ENCODE assay signal across 12 cellular contexts in genomic region chr19:29084266-29084665, GRCh38.
DNase-seq lines count a peak whose midpoint lies in the region; ATAC-seq and TF ChIP-seq lines count a peak whose summit lies in the region.
"Had no signal": no experiment of that assay in that cellular context is flagged by ENCODE, and none has a peak within 500 bp of the region (broad histone marks: within the 10 kb centered on the region; RNA-seq: fewer than 3 reads in every experiment).

No MANE protein-coding gene starts in this region.

- DNase-seq in NCI-H446 (lab: John Stamatoyannopoulos, UW): peak; percentile 1 to 17
- no peak for DNase-seq in NCI-H446 treated with DMSO at 0.1 percent for 48 hours (lab: John Stamatoyannopoulos, UW)
- peak; percentile 7 to 61 for DNase-seq in HL-60 (ENCODE audit: low read depth in 1 of 2, low spot score in 1 of 2)
- DNase-seq in nephron progenitor cell: peak; percentile 40
- DNase-seq in NCI-H774 (lab: John Stamatoyannopoulos, UW): no peak
- no peak for DNase-seq in SKM-1 treated with dmso at 0.1 percent for 144 hours (lab: John Stamatoyannopoulos, UW; ENCODE audit: unreplicated experiment)
- DNase-seq: activated T-cell treated with anti-CD3 and anti-CD28 coated beads, Interleukin-2, amount 50 U/mL, for 1 hour; dermis blood vessel endothelial cell had no signal

- peak; percentile 39 for TF ChIP-seq CTCF in HL-60 (IDR thresholded peaks at IDR 0.05; ENCODE audit: insufficient read depth, low read length)
- peak; percentile 40 for TF ChIP-seq CTCF in SU-DHL-6 (IDR thresholded peaks at IDR 0.05; ENCODE audit: insufficient read depth, low read length, poor library complexity, severe bottlenecking)
- TF ChIP-seq CTCF in nephron progenitor cell (IDR thresholded peaks at IDR 0.05): peak; percentile 41

- H3K9me3 ChIP-seq in SU-DHL-6 (ENCODE audit: insufficient read depth, low read length): no peaks in the 10 kb centered on the region
- H3K9me3 ChIP-seq: BLaER1 treated with 17β-estradiol and CSF1 and Interleukin-3, amounts not matched to agents 10 nM and 100 nM; SJCRH30 had no signal

- H3K9me2 ChIP-seq in SU-DHL-6 (replicated peaks; ENCODE audit: insufficient read depth, low read length): no peaks in the 10 kb centered on the region

- H3K4me3 Mint-ChIP-seq in nephron progenitor cell: no peak overlapping the region

- no peaks in the 10 kb centered on the region for H3K79me2 ChIP-seq in SU-DHL-6 (ENCODE audit: insufficient read depth, low read length)

- no peaks in the 10 kb centered on the region for H3K9me3 Mint-ChIP-seq in nephron progenitor cell

- H2AFZ ChIP-seq in SU-DHL-6 (ENCODE audit: low read depth, low read length, severe bottlenecking): no peak overlapping the region

- peak overlapping the region; percentile 50 for H3K27ac Mint-ChIP-seq in nephron progenitor cell

- H3K4me2 ChIP-seq in SU-DHL-6 (ENCODE audit: low read depth, low read length, poor library complexity, severe bottlenecking): no peak overlapping the region
- H3K4me2 ChIP-seq: BLaER1 treated with 17β-estradiol and CSF1 and Interleukin-3, amounts not matched to agents 10 nM and 100 nM had no signal

- H4K20me1 ChIP-seq in SU-DHL-6 (ENCODE audit: low read depth, low read length): no peaks in the 10 kb centered on the region
- H4K20me1 ChIP-seq: BLaER1 treated with 17β-estradiol and CSF1 and Interleukin-3, amounts not matched to agents 10 nM and 100 nM had no signal

- no peaks in the 10 kb centered on the region for H3F3A ChIP-seq in SU-DHL-6 (ENCODE audit: insufficient read depth)

- H3K4me3 ChIP-seq in HL-60 (replicated peaks; ENCODE audit: insufficient read depth, low read length) (no peak overlapping the region), SU-DHL-6 (ENCODE audit: insufficient read depth, low read length, poor library complexity, severe bottlenecking) (no peak overlapping the region)
- H3K4me3 ChIP-seq: BLaER1 treated with 17β-estradiol and CSF1 and Interleukin-3, amounts not matched to agents 10 nM and 100 nM; SJCRH30 had no signal

- H3K27ac ChIP-seq in HL-60 (replicated peaks) (no peak overlapping the region), SU-DHL-6 (ENCODE audit: low read depth, low read length) (no peak overlapping the region)
- H3K27ac ChIP-seq: BLaER1 treated with 17β-estradiol and CSF1 and Interleukin-3, amounts not matched to agents 10 nM and 100 nM; SJCRH30 had no signal

- peaks cover 44% of the 10 kb centered on the region for H3K4me1 Mint-ChIP-seq in nephron progenitor cell

- H3K27me3 ChIP-seq in HL-60 (ENCODE audit: insufficient read depth, poor library complexity, severe bottlenecking) (no peaks in the 10 kb centered on the region), SU-DHL-6 (ENCODE audit: low read length) (no peaks in the 10 kb centered on the region; the same call in 1 of the 2 replicates)
- H3K27me3 ChIP-seq: BLaER1 treated with 17β-estradiol and CSF1 and Interleukin-3, amounts not matched to agents 10 nM and 100 nM had no signal

- H3K27me3 Mint-ChIP-seq in nephron progenitor cell (ENCODE audit: low read depth, poor library complexity): peaks cover 28% of the 10 kb centered on the region

- no peaks in the 10 kb centered on the region for H3K36me3 ChIP-seq in SU-DHL-6 (ENCODE audit: low read length)
- H3K36me3 ChIP-seq: BLaER1 treated with 17β-estradiol and CSF1 and Interleukin-3, amounts not matched to agents 10 nM and 100 nM; SJCRH30 had no signal

- no peaks in the 10 kb centered on the region for H3K36me3 Mint-ChIP-seq in nephron progenitor cell (ENCODE audit: low read depth)

- no peak for ATAC-seq in GM21515 (IDR thresholded peaks at IDR 0.05; ENCODE audit: unreplicated experiment)

- H3K9ac ChIP-seq in SU-DHL-6 (ENCODE audit: low read length): no peak overlapping the region
- H3K9ac ChIP-seq: BLaER1 treated with 17β-estradiol and CSF1 and Interleukin-3, amounts not matched to agents 10 nM and 100 nM had no signal

Comparison
In these comparisons a context has a peak if more than half of its experiments do, and no peak if none do; other contexts are left out.
1. DNase-seq: peak in NCI-H446 (2 of 2), HL-60 (2 of 2) and nephron progenitor cell (single experiment); none in NCI-H446 treated with DMSO at 0.1 percent for 48 hours (single experiment), NCI-H774 (single experiment) and SKM-1 treated with dmso at 0.1 percent for 144 hours (single experiment).
2. Peak in every context shown above with its lines, with median percentiles within 50 percentile points of each other: CTCF ChIP-seq.